ENCODE assay signal across 23 cellular contexts in genomic region chr18:46820863-46821262, GRCh38.
"Had no signal": no experiment of that assay in that cellular context is flagged by ENCODE, and none has a peak within 500 bp of the region (broad histone marks: within the 10 kb centered on the region; RNA-seq: fewer than 3 reads in every experiment).

No MANE protein-coding gene starts in this region.

- H3K36me3 ChIP-seq: neural progenitor cell had no signal

- H3K27me3 ChIP-seq: cardiac muscle cell, dorsolateral prefrontal cortex, neural progenitor cell, testis, tibial artery had no signal

- H3K27ac ChIP-seq: cardiac muscle cell, dorsolateral prefrontal cortex, neural progenitor cell, testis, tibial artery had no signal

- H3K4me1 ChIP-seq: neural progenitor cell, testis, tibial artery had no signal

- H2AFZ ChIP-seq: neural progenitor cell had no signal

- H3K4me3 ChIP-seq: cardiac muscle cell, dorsolateral prefrontal cortex, lung, mucosa of descending colon, neural progenitor cell, testis, tibial artery had no signal

- DNase-seq: cerebellar nuclear complex; dorsolateral prefrontal cortex; effector CD4-positive, alpha-beta T cell; foreskin fibroblast; glutamatergic neuron; left colon; mucosa of descending colon; naive B cell; retina; stimulated activated CD4-positive, alpha-beta T cell treated with anti-CD3 and anti-CD28 coated beads, Interleukin-2, amount 100 ng/mL, for 24 hours; stimulated activated CD4-positive, alpha-beta T cell treated with anti-CD3 and anti-CD28 coated beads, Interleukin-4, amount 100 ng/mL, for 24 hours; stimulated activated naive CD8-positive, alpha-beta T cell treated with anti-CD3 and anti-CD28 coated beads, Interleukin-15, Interleukin-2, amounts not matched to agents 100 U/mL and 50 U/mL, for 24 hours; substantia nigra; testis; tibial artery had no signal

- FAIRE-seq: colon, islet of Langerhans had no signal

- H3K4me2 ChIP-seq: neural progenitor cell had no signal

- H3K9ac ChIP-seq: neural progenitor cell had no signal

- ATAC-seq: left colon; mucosa of descending colon; natural killer cell treated with Interleukin-12 subunit alpha and Interleukin-12 subunit beta and Interleukin-15 and Interleukin-18, amount 100 ng/mL, for 72 hours; sciatic nerve; stimulated activated effector memory CD8-positive, alpha-beta T cell treated with anti-CD3 and anti-CD28 coated beads, Interleukin-12 subunit alpha, Interleukin-12 subunit beta, amount 100 ng/mL, for 72 hours; stimulated activated naive CD8-positive, alpha-beta T cell treated with anti-CD3 and anti-CD28 coated beads, Interleukin-15, Interleukin-2, amounts not matched to agents 100 U/mL and 50 U/mL, for 24 hours had no signal

- H3K9me3 ChIP-seq: mucosa of descending colon, testis, tibial artery had no signal
